In the genomic region with DNA sequence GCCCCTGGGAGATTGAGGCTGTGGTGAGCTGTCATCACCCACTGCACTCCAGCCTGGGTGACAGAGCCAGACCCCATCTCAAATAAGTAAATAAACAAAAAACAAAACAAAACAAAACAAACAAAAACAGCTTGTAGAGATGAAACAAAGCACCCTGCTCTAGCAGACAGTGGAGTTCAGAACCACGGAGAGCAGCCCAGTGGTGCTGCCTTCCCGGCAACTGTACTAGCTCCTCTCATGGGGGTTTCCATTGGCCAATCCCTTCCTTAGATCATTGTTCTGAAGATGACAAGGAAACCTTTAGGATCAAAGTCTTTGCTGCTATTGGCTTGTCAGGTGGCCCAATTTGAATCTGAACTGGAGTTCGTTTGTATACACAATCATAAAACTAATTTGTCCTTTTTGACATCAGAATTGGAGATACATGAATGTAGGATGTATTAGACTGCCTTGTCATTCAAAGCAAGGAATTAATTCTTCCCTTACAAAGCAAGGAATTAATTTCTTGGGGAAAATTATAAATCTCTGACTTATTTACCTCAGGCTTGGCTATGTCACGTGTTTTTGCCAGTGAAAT, we compare ENCODE assay signal across 1 cellular context.
A peak's percentile ranks its signal among the peaks of the same experiment; 100 is the strongest.
TF ChIP-seq lines count a peak whose summit lies in the region.

No MANE protein-coding gene starts in this region.

TF ChIP-seq in H1, 55 proteins besides CTCF, POLR2A, EP300 and RAD21:
- TF ChIP-seq FOSL1 (IDR thresholded peaks at IDR 0.05; ENCODE audit: insufficient read depth, low read depth, low read length) (no peak), NRF1 (IDR thresholded peaks at IDR 0.05; ENCODE audit: low read depth, low read length) (no peak), POU5F1 (IDR thresholded peaks at IDR 0.05; ENCODE audit: low read depth, low read length) (no peak), CHD1 (IDR thresholded peaks at IDR 0.05; ENCODE audit: low read depth, low read length) (no peak), TEAD4 (IDR thresholded peaks at IDR 0.05; ENCODE audit: low read depth, low read length) (no peak), HDAC6 (IDR thresholded peaks at IDR 0.05; ENCODE audit: low read depth, low read length) (no peak), KDM5A (IDR thresholded peaks at IDR 0.05; ENCODE audit: low read length) (no peak), TCF12 (IDR thresholded peaks at IDR 0.05; ENCODE audit: low read depth, low read length) (no peak), CREB1 (IDR thresholded peaks at IDR 0.05) (0 out of 2 replicates have a peak, but pooled peaks have one; percentile 26), SIRT6 (IDR thresholded peaks at IDR 0.05; ENCODE audit: low read length) (no peak), CBX8 (IDR thresholded peaks at IDR 0.05; ENCODE audit: borderline replicate concordance, low read depth, low read length) (no peak), CTBP2 (IDR thresholded peaks at IDR 0.05; ENCODE audit: borderline replicate concordance, insufficient read depth, insufficient read length, low read length) (no peak), RXRA (IDR thresholded peaks at IDR 0.05; ENCODE audit: insufficient read depth, low read depth, low read length) (no peak), HDAC2 (IDR thresholded peaks at IDR 0.05; ENCODE audit: borderline replicate concordance in 1 of 2, low read depth in 2 of 2, low read length in 2 of 2) (0 out of 4 replicates have a peak, but pooled peaks of 1 of the 2 experiments have one; percentile 50), GTF2F1 (IDR thresholded peaks at IDR 0.05; ENCODE audit: borderline replicate concordance, low read depth, low read length) (no peak), JUND (IDR thresholded peaks at IDR 0.05; ENCODE audit: low read length) (no peak), RFX5 (IDR thresholded peaks at IDR 0.05; ENCODE audit: borderline replicate concordance, low read depth, low read length) (peak; percentile 93), EGR1 (IDR thresholded peaks at IDR 0.05; ENCODE audit: borderline replicate concordance, low read depth, low read length) (no peak), SIN3A (conservative IDR thresholded peaks at IDR 0.05 in 1 of 2, IDR thresholded peaks at IDR 0.05 in 1 of 2; ENCODE audit: low read depth in 1 of 2, low read length in 2 of 2) (peak; percentile 64 to 65; a peak in 1 of 4 replicates)
- TF ChIP-seq, protein P1, sequence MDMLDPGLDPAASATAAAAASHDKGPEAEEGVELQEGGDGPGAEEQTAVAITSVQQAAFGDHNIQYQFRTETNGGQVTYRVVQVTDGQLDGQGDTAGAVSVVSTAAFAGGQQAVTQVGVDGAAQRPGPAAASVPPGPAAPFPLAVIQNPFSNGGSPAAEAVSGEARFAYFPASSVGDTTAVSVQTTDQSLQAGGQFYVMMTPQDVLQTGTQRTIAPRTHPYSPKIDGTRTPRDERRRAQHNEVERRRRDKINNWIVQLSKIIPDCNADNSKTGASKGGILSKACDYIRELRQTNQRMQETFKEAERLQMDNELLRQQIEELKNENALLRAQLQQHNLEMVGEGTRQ (IDR thresholded peaks at IDR 0.05; ENCODE audit: low read length), result no peak
- TF ChIP-seq, protein P2, sequence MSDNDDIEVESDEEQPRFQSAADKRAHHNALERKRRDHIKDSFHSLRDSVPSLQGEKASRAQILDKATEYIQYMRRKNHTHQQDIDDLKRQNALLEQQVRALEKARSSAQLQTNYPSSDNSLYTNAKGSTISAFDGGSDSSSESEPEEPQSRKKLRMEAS (IDR thresholded peaks at IDR 0.05), result no peak
TF ChIP-seq in H1: peak in this region for 4.
